Comparison of ENCODE assay signal across 9 cellular contexts in the genomic region with DNA sequence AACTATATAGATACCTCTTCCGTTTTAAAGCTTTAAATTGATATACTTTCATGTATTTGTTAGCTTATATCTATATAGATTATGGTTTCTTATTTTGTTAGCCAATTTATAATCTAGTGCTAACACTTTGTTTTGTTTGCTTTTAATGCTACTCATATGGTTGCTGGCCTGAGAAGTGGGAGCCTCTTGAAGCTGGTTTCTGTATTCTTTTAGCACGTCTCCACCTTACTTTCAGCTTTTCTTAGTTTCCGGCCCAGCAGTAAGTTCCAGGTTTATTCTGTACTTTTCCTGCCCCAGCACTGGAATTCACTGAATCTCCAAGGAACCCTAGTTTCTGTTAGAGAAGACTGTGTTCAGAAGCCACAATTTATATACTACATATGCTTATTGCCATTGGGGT.
"Had no signal": no experiment of that assay in that cellular context is flagged by ENCODE, and none has a peak within 500 bp of the region (broad histone marks: within the 10 kb centered on the region; RNA-seq: fewer than 3 reads in every experiment).

No MANE protein-coding gene starts in this region.

- H3K27ac ChIP-seq: GM23248 had no signal

- DNase-seq: GM23248, GOT3, H7, H9, HCEC 1CT, HFFc6 had no signal

- H3K4me1 ChIP-seq: HAP-1 had no signal

- H3K36me3 ChIP-seq: HAP-1 had no signal

- H3K4me3 ChIP-seq: GM23248, GM23338, HAP-1 had no signal

- ATAC-seq: GM23338, HCT116 had no signal

- H3K9me3 ChIP-seq: HAP-1 had no signal
